Comparison of ENCODE assay signal across 1 cellular context in genomic region chr15:45386420-45386819, GRCh38.
TF ChIP-seq lines count a peak whose summit lies in the region.

No MANE protein-coding gene starts in this region.

TF ChIP-seq in HepG2, 621 proteins besides CTCF, POLR2A, EP300 and RAD21 (continued from another document and continues in another):
- TF ChIP-seq CEBPB (IDR thresholded peaks at IDR 0.05; ENCODE audit: borderline replicate concordance, low read depth, low read length): no peak
- 0 out of 2 replicates have a peak, but pooled peaks have one; percentile 19 for TF ChIP-seq ZMYM4 (CRISPR knock-in tag; IDR thresholded peaks at IDR 0.05)
- no peak for TF ChIP-seq RXRA (CRISPR knock-in tag; IDR thresholded peaks at IDR 0.05)
- no peak for TF ChIP-seq ZNF75D (CRISPR knock-in tag; IDR thresholded peaks at IDR 0.05; ENCODE audit: borderline replicate concordance)
- peak; percentile 32; the same call in 1 of the 2 replicates for TF ChIP-seq ARID5B (CRISPR knock-in tag; IDR thresholded peaks at IDR 0.05)
- no peak for TF ChIP-seq SRF (IDR thresholded peaks at IDR 0.05; ENCODE audit: low read depth, low read length)
- TF ChIP-seq ZNF547 (CRISPR knock-in tag; IDR thresholded peaks at IDR 0.05): no peak
- TF ChIP-seq YEATS4 (CRISPR knock-in tag; IDR thresholded peaks at IDR 0.05; ENCODE audit: borderline replicate concordance): no peak; the same call in 1 of the 2 replicates
- TF ChIP-seq PATZ1 (CRISPR knock-in tag; IDR thresholded peaks at IDR 0.05): no peak
- TF ChIP-seq NAIF1 (CRISPR knock-in tag; IDR thresholded peaks at IDR 0.05; ENCODE audit: borderline replicate concordance): no peak
- TF ChIP-seq ZNF710 (CRISPR knock-in tag; IDR thresholded peaks at IDR 0.05; ENCODE audit: borderline replicate concordance): peak; percentile 52; the same call in 1 of the 2 replicates
- TF ChIP-seq MZF1 (CRISPR knock-in tag; IDR thresholded peaks at IDR 0.05; ENCODE audit: borderline replicate concordance): no peak
- no peak for TF ChIP-seq ZNF274 (CRISPR knock-in tag; IDR thresholded peaks at IDR 0.05)
- no peak for TF ChIP-seq SRSF1 (optimal IDR thresholded peaks at IDR 0.05; ENCODE audit: low read depth, low read length)
- TF ChIP-seq SOX5 (CRISPR knock-in tag; IDR thresholded peaks at IDR 0.05; ENCODE audit: borderline replicate concordance): no peak
- TF ChIP-seq ZNF292 (CRISPR knock-in tag; IDR thresholded peaks at IDR 0.05; ENCODE audit: borderline replicate concordance, low read depth): peak; percentile 64; the same call in 1 of the 2 replicates
- 0 out of 2 replicates have a peak, but pooled peaks have one; percentile 34 for TF ChIP-seq MYPOP (CRISPR knock-in tag; IDR thresholded peaks at IDR 0.05)
- TF ChIP-seq U2AF2 (IDR thresholded peaks at IDR 0.05; ENCODE audit: low read depth, low read length): no peak
- TF ChIP-seq TRIM24 (CRISPR knock-in tag; IDR thresholded peaks at IDR 0.05): no peak
- TF ChIP-seq ZGPAT (CRISPR knock-in tag; IDR thresholded peaks at IDR 0.05): no peak
- TF ChIP-seq RBFOX2 (IDR thresholded peaks at IDR 0.05; ENCODE audit: low read depth, low read length): no peak
- TF ChIP-seq PAXIP1 (CRISPR knock-in tag; conservative IDR thresholded peaks at IDR 0.05): peak; percentile 35; the same call in 1 of the 2 replicates
- no peak for TF ChIP-seq ATF1 (CRISPR knock-in tag; IDR thresholded peaks at IDR 0.05)
- no peak for TF ChIP-seq DRAP1 (CRISPR knock-in tag; IDR thresholded peaks at IDR 0.05)
- TF ChIP-seq ZNF260 (CRISPR knock-in tag; IDR thresholded peaks at IDR 0.05; ENCODE audit: borderline replicate concordance, low read depth): no peak
- TF ChIP-seq RFXAP (CRISPR knock-in tag; IDR thresholded peaks at IDR 0.05; ENCODE audit: borderline replicate concordance): no peak
- TF ChIP-seq ZNF639 (CRISPR knock-in tag; conservative IDR thresholded peaks at IDR 0.05): no peak
- peak; percentile 68; the same call in 1 of the 2 replicates for TF ChIP-seq GATAD2A (CRISPR knock-in tag; IDR thresholded peaks at IDR 0.05)
- no peak for TF ChIP-seq IRF2 (CRISPR knock-in tag; IDR thresholded peaks at IDR 0.05)
- no peak for TF ChIP-seq SSRP1 (CRISPR knock-in tag; IDR thresholded peaks at IDR 0.05)
- no peak for TF ChIP-seq TFAP4 (IDR thresholded peaks at IDR 0.05; ENCODE audit: borderline replicate concordance, low read depth)
- no peak for TF ChIP-seq RBM22 (optimal IDR thresholded peaks at IDR 0.05; ENCODE audit: low read length)
- TF ChIP-seq TEAD3 (CRISPR knock-in tag; optimal IDR thresholded peaks at IDR 0.05; ENCODE audit: borderline replicate concordance): peak; percentile 12
- TF ChIP-seq ZMAT3 (CRISPR knock-in tag; conservative IDR thresholded peaks at IDR 0.05): no peak
- no peak for TF ChIP-seq SNAI1 (CRISPR knock-in tag; IDR thresholded peaks at IDR 0.05; ENCODE audit: borderline replicate concordance)
- TF ChIP-seq GFI1 (CRISPR knock-in tag; IDR thresholded peaks at IDR 0.05; ENCODE audit: borderline replicate concordance): no peak; the same call in 1 of the 2 replicates
- TF ChIP-seq ARNTL (CRISPR knock-in tag; IDR thresholded peaks at IDR 0.05): no peak
- no peak for TF ChIP-seq KLF15 (CRISPR knock-in tag; IDR thresholded peaks at IDR 0.05; ENCODE audit: borderline replicate concordance)
- TF ChIP-seq HNF4G (IDR thresholded peaks at IDR 0.05; ENCODE audit: borderline replicate concordance, low read depth, low read length): 0 out of 2 replicates have a peak, but pooled peaks have one; percentile 23
- TF ChIP-seq HNF4G (CRISPR knock-in tag; IDR thresholded peaks at IDR 0.05; ENCODE audit: borderline replicate concordance, low read depth): no peak
- TF ChIP-seq ZNF782 (CRISPR knock-in tag; IDR thresholded peaks at IDR 0.05; ENCODE audit: borderline replicate concordance): no peak
- 0 out of 2 replicates have a peak, but pooled peaks have one; percentile 38 for TF ChIP-seq HOXA3 (CRISPR knock-in tag; IDR thresholded peaks at IDR 0.05)
- TF ChIP-seq RBM39 (IDR thresholded peaks at IDR 0.05; ENCODE audit: low read depth, low read length, poor library complexity, severe bottlenecking): no peak
